Comparison of ENCODE assay signal across 8 cellular contexts in the genomic region with DNA sequence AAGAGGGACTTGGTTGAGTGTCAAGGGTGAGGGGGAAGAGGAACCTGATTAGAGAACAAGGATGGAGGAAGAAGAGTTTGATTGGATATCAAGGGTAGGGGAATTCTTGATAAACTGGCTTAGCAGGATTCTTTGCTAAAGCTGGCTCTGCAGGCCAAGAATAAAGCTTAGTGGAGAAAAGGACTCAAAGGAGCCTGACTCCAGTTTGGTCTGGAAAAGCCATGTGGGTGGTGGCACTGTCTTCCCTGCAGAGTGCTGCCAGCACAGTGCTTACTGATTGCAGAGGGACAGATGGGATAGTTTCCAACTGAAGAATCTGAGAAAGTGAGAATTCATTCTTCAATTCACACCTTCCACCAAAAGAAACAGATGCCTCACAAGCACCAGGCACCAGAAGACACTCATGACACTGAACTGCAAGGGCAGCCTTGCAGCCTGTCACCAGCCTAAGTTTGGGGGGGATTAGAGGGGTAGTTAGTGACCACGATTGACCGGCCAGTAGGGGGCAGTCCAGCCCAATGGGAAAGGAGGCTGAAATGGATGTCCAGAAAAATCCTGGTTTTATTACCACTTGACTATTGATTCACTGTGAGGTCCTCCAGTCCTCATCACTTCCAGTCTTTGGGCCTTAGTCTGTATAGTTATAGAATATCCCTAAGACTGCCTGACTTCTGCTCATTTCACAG.
DNase-seq lines count a peak whose midpoint lies in the region; ATAC-seq and TF ChIP-seq lines count a peak whose summit lies in the region.

No MANE protein-coding gene starts in this region.

- ATAC-seq in lower lobe of right lung: peak; percentile 54 to 64
- no peak for ATAC-seq in HG03139 (IDR thresholded peaks at IDR 0.05; ENCODE audit: unreplicated experiment)
- ATAC-seq in GM21737 (IDR thresholded peaks at IDR 0.05; ENCODE audit: unreplicated experiment): no peak
- no peak for ATAC-seq in GM21515 (IDR thresholded peaks at IDR 0.05; ENCODE audit: unreplicated experiment)
- no peak for ATAC-seq in HG03175 (IDR thresholded peaks at IDR 0.05; ENCODE audit: unreplicated experiment)

- TF ChIP-seq CTCF in WERI-Rb-1 (IDR thresholded peaks at IDR 0.05; ENCODE audit: low read depth, low read length) (peak; percentile 80), lower lobe of right lung (IDR thresholded peaks at IDR 0.05) (peak; percentile 48)

- H3K4me1 ChIP-seq in lower lobe of right lung: no peaks in the 10 kb centered on the region

- DNase-seq in ELF-1 (ENCODE audit: low read depth, low spot score) (peak; percentile 76), HT-29 (ENCODE audit: low spot score) (peak; percentile 23), WERI-Rb-1 (peak; percentile 78), lower lobe of right lung (no peak)

- H3K4me3 ChIP-seq in WERI-Rb-1 (ENCODE audit: low read depth, low read length): no peak overlapping the region
- no peak overlapping the region for H3K4me3 ChIP-seq in lower lobe of right lung

- no peak overlapping the region for H3K27ac ChIP-seq in WERI-Rb-1
- no peak overlapping the region for H3K27ac ChIP-seq in lower lobe of right lung

- no peaks in the 10 kb centered on the region for H3K9me3 ChIP-seq in WERI-Rb-1 (ENCODE audit: severe bottlenecking)
- H3K9me3 ChIP-seq in lower lobe of right lung: no peaks in the 10 kb centered on the region

- intact Hi-C loops in lower lobe of right lung (cut with DNase I): no loop called here

- H3K27me3 ChIP-seq in WERI-Rb-1 (ENCODE audit: insufficient read depth, low read depth, severe bottlenecking) (no peaks in the 10 kb centered on the region), lower lobe of right lung (ENCODE audit: low read depth) (peaks cover 12% of the 10 kb centered on the region)

- H3K36me3 ChIP-seq in WERI-Rb-1 (no peaks in the 10 kb centered on the region), lower lobe of right lung (no peaks in the 10 kb centered on the region)

Comparison
In these comparisons a context has a peak if more than half of its experiments do, and no peak if none do; other contexts are left out.
1. ATAC-seq: peak in lower lobe of right lung (2 of 2); none in HG03139 (single experiment), GM21737 (single experiment), GM21515 (single experiment) and HG03175 (single experiment).